Comparison of ENCODE assay signal across 9 cellular contexts in genomic region chr2:91442246-91442905, GRCh38.
DNase-seq lines count a peak whose midpoint lies in the region; ATAC-seq, FAIRE-seq and TF ChIP-seq lines count a peak whose summit lies in the region.
"Had no signal": no experiment of that assay in that cellular context is flagged by ENCODE, and none has a peak within 500 bp of the region (broad histone marks: within the 10 kb centered on the region; RNA-seq: fewer than 3 reads in every experiment).

No MANE protein-coding gene starts in this region.

- H3K27ac Mint-ChIP-seq in activated T-cell treated with anti-CD3 and anti-CD28 coated beads, Interleukin-2, amount 50 U/mL, for 24 hours, result no peak overlapping the region

- no peaks in the 10 kb centered on the region for H4K20me1 ChIP-seq in keratinocyte (ENCODE audit: control insufficient read depth, extremely low read depth, insufficient read depth, low read length)

- no peaks in the 10 kb centered on the region for H3K36me3 ChIP-seq in keratinocyte (ENCODE audit: control insufficient read depth in 2 of 2, extremely low read depth in 1 of 2, insufficient read depth in 2 of 2, low read length in 2 of 2)
- no peaks in the 10 kb centered on the region for H3K36me3 ChIP-seq in transverse colon

- WGBS in transverse colon (ENCODE audit: low coverage in 1 of 2), 2 donors, result 9 to 20% methylated on average over 69 to 82 of the region's 82 CpGs

- peak; percentile 34 for DNase-seq in activated T-cell treated with anti-CD3 and anti-CD28 coated beads, Interleukin-2, amount 50 U/mL, for 24 hours
- DNase-seq in activated T-cell treated with anti-CD3 and anti-CD28 coated beads for 4 hours, result no peak
- peak; percentile 7 for DNase-seq in astrocyte of the hippocampus (ENCODE audit: low read depth, low spot score)
- no peak for DNase-seq in keratinocyte (ENCODE audit: low read depth, low spot score)
- DNase-seq in transverse colon, result no peak
- DNase-seq in NCI-H2081 (lab: John Stamatoyannopoulos, UW), result no peak
- no peak for DNase-seq in AML-193 (lab: John Stamatoyannopoulos, UW)
- DNase-seq: erythroblast had no signal

- H3K4me2 ChIP-seq in keratinocyte (ENCODE audit: control insufficient read depth, extremely low read depth, insufficient read depth, low read depth, low read length), result peak overlapping the region; percentile 37

- TF ChIP-seq EP300 in transverse colon (IDR thresholded peaks at IDR 0.05; ENCODE audit: low read depth), result no peak

- H3K9me1 ChIP-seq in keratinocyte (ENCODE audit: control insufficient read depth, extremely low read depth, insufficient read depth, low read length), result no peaks in the 10 kb centered on the region

- H3K27me3 ChIP-seq in keratinocyte (ENCODE audit: control insufficient read depth, extremely low read depth, insufficient read depth, low read length) (peaks cover 17% of the 10 kb centered on the region), transverse colon (peaks cover 46% of the 10 kb centered on the region)

- H3K9me3 Mint-ChIP-seq in activated T-cell treated with anti-CD3 and anti-CD28 coated beads, Interleukin-2, amount 50 U/mL, for 24 hours, result peaks cover 6% of the 10 kb centered on the region

- no peak for FAIRE-seq in keratinocyte (lab: Jason Lieb, UNC)

- H3K4me3 Mint-ChIP-seq in activated T-cell treated with anti-CD3 and anti-CD28 coated beads, Interleukin-2, amount 50 U/mL, for 24 hours, result no peak overlapping the region

- intact Hi-C loops in transverse colon (cut with DNase I; ENCODE audit: low total_unique reads), result no loop called here

- H3K27ac ChIP-seq in keratinocyte (ENCODE audit: control insufficient read depth, insufficient read depth, low read length) (no peak overlapping the region), transverse colon (no peak overlapping the region)

- ATAC-seq in HG02642 (IDR thresholded peaks at IDR 0.05; ENCODE audit: poor library complexity, unreplicated experiment), result no peak

- H3K79me2 ChIP-seq in keratinocyte (ENCODE audit: control insufficient read depth, insufficient read depth, low read length), result no peaks in the 10 kb centered on the region

- peaks cover 2% of the 10 kb centered on the region for H3K4me1 ChIP-seq in keratinocyte (ENCODE audit: control insufficient read depth, extremely low read depth, insufficient read depth, low read length)
- H3K4me1 ChIP-seq in transverse colon, result peaks cover 6 to 14% (median 13%) of the 10 kb centered on the region in 4 donors

- H3K4me3 ChIP-seq in keratinocyte (ENCODE audit: control insufficient read depth in 2 of 3, extremely low read depth in 1 of 3, insufficient read depth in 2 of 3, low read depth in 1 of 3, low read length in 3 of 3) (peak overlapping the region in 2 of 3 experiments; percentile 14 to 32), transverse colon (peak overlapping the region; percentile 5 to 48 (median 13))

- dilution Hi-C loops in keratinocyte (cut with MboI; ENCODE audit: extremely low pct_ligation_motif_present, low sequenced_read_pairs), result no loop called here

- TF ChIP-seq CTCF in keratinocyte (optimal IDR thresholded peaks at IDR 0.05 in 1 of 3, IDR thresholded peaks at IDR 0.05 in 1 of 3, conservative IDR thresholded peaks at IDR 0.05 in 1 of 3; ENCODE audit: extremely low read depth in 1 of 3, insufficient read depth in 2 of 3, low read length in 3 of 3), result no peak
- no peak for TF ChIP-seq CTCF in transverse colon (IDR thresholded peaks at IDR 0.05)

- H3K9ac ChIP-seq in keratinocyte (ENCODE audit: control insufficient read depth, extremely low read depth, insufficient read depth, low read length), result no peak overlapping the region

- no peaks in the 10 kb centered on the region for H3K9me3 ChIP-seq in keratinocyte (ENCODE audit: control insufficient read depth, low read depth, low read length)
- peaks cover 0 to 3% of the 10 kb centered on the region in 2 donors for H3K9me3 ChIP-seq in transverse colon

- peaks cover 3% of the 10 kb centered on the region for H3K4me1 Mint-ChIP-seq in activated T-cell treated with anti-CD3 and anti-CD28 coated beads, Interleukin-2, amount 50 U/mL, for 24 hours (ENCODE audit: low read depth)

- H3K27me3 Mint-ChIP-seq in activated T-cell treated with anti-CD3 and anti-CD28 coated beads, Interleukin-2, amount 50 U/mL, for 24 hours, result peaks cover 34% of the 10 kb centered on the region

- in situ Hi-C loops in transverse colon (cut with MboI; ENCODE audit: low pct_ligation_motif_present in 1 of 4, low pct_unique_long_range_greater_than_20kb in 1 of 4, low sequenced_read_pairs in 3 of 4), result no loop called here

- H3K36me3 Mint-ChIP-seq in activated T-cell treated with anti-CD3 and anti-CD28 coated beads, Interleukin-2, amount 50 U/mL, for 24 hours (ENCODE audit: low read depth), result no peaks in the 10 kb centered on the region

- H2AFZ ChIP-seq in keratinocyte (ENCODE audit: control insufficient read depth, low read length), result no peak overlapping the region

- no peak for TF ChIP-seq POLR2A in transverse colon (IDR thresholded peaks at IDR 0.05)

Comparison
In these comparisons a context has a peak if more than half of its experiments do, and no peak if none do; other contexts are left out.
1. DNase-seq: peak in activated T-cell treated with anti-CD3 and anti-CD28 coated beads, Interleukin-2, amount 50 U/mL, for 24 hours (single experiment) and astrocyte of the hippocampus (single experiment); none in activated T-cell treated with anti-CD3 and anti-CD28 coated beads for 4 hours (single experiment), keratinocyte (single experiment), transverse colon (single experiment), NCI-H2081 (0 of 2) and AML-193 (0 of 2).